ENCODE assay signal across 8 cellular contexts in genomic region chr17:66304304-66305174, GRCh38. TPM values are rescaled to one million over a fixed set of nuclear protein-coding genes. Genes with fewer than 3 reads are reported as not detected.
DNase-seq lines count a peak whose midpoint lies in the region; ATAC-seq and TF ChIP-seq lines count a peak whose summit lies in the region.

No MANE protein-coding gene starts in this region.

- H3K9me3 Mint-ChIP-seq in central memory CD8-positive, alpha-beta T cell: no peaks in the 10 kb centered on the region
- no peaks in the 10 kb centered on the region for H3K9me3 Mint-ChIP-seq in mesothelial cell of epicardium

- H3K27me3 Mint-ChIP-seq in central memory CD8-positive, alpha-beta T cell: peaks cover 22% of the 10 kb centered on the region
- peaks cover 60% of the 10 kb centered on the region for H3K27me3 Mint-ChIP-seq in mesothelial cell of epicardium (ENCODE audit: low read depth)

- intact Hi-C loops in left ventricle myocardium superior (cut with micrococcal nuclease): no loop called here

- no peak overlapping the region for H3K27ac ChIP-seq in cardiac muscle cell
- no peak overlapping the region for H3K27ac ChIP-seq in SK-N-MC

- peak overlapping the region; percentile 61 for H3K4me3 ChIP-seq in cardiac muscle cell
- peak overlapping the region; percentile 19; the same call in 1 of the 2 replicates for H3K4me3 ChIP-seq in SK-N-MC

- TF ChIP-seq CTCF in cardiac muscle cell (IDR thresholded peaks at IDR 0.05; ENCODE audit: low read depth, low read length) (no peak), mesothelial cell of epicardium (IDR thresholded peaks at IDR 0.05; ENCODE audit: unreplicated experiment) (no peak)

- peaks cover 9% of the 10 kb centered on the region for H3K4me1 ChIP-seq in cardiac muscle cell (ENCODE audit: low read depth)

- H3K9ac ChIP-seq in SK-N-MC (ENCODE audit: insufficient read length): no peak overlapping the region

- peak overlapping the region; percentile 82 for H3K4me3 Mint-ChIP-seq in central memory CD8-positive, alpha-beta T cell
- peak overlapping the region; percentile 79 for H3K4me3 Mint-ChIP-seq in mesothelial cell of epicardium

- no peaks in the 10 kb centered on the region for H3K36me3 ChIP-seq in cardiac muscle cell
- no peaks in the 10 kb centered on the region for H3K36me3 ChIP-seq in SK-N-MC (ENCODE audit: insufficient read depth, low read length)

- peaks cover 21% of the 10 kb centered on the region for H3K4me1 Mint-ChIP-seq in central memory CD8-positive, alpha-beta T cell
- peaks cover 18% of the 10 kb centered on the region for H3K4me1 Mint-ChIP-seq in mesothelial cell of epicardium

- ATAC-seq in left ventricle myocardium superior (no peak), HG03342 (IDR thresholded peaks at IDR 0.05; ENCODE audit: unreplicated experiment) (no peak), HG03045 (IDR thresholded peaks at IDR 0.05; ENCODE audit: unreplicated experiment) (no peak), GM18907 (IDR thresholded peaks at IDR 0.05; ENCODE audit: unreplicated experiment) (no peak)
- ATAC-seq in central memory CD8-positive, alpha-beta T cell (replicated peaks; ENCODE audit: extremely low read depth, poor library complexity, severe bottlenecking): no peak

- H3K27ac Mint-ChIP-seq in central memory CD8-positive, alpha-beta T cell (ENCODE audit: low read depth): no peak overlapping the region
- H3K27ac Mint-ChIP-seq in mesothelial cell of epicardium: no peak overlapping the region

- H3K27me3 ChIP-seq in cardiac muscle cell: peaks cover 25% of the 10 kb centered on the region

- peaks cover 8% of the 10 kb centered on the region for H3K36me3 Mint-ChIP-seq in central memory CD8-positive, alpha-beta T cell (ENCODE audit: insufficient read depth)
- H3K36me3 Mint-ChIP-seq in mesothelial cell of epicardium: no peaks in the 10 kb centered on the region

- DNase-seq in cardiac muscle cell (ENCODE audit: low read depth in 1 of 2, low spot score in 1 of 2) (peak; percentile 1 to 41), left ventricle myocardium superior (no peak), SK-N-MC (ENCODE audit: low read depth, low spot score) (no peak), mesothelial cell of epicardium (ENCODE audit: low spot score in 2 of 2, unreplicated experiment in 2 of 2) (no peak)
- no peak for DNase-seq in central memory CD8-positive, alpha-beta T cell (ENCODE audit: low spot score in 2 of 2)

- H3K9me3 ChIP-seq in cardiac muscle cell (ENCODE audit: low read depth) (no peaks in the 10 kb centered on the region), SK-N-MC (ENCODE audit: low read depth, low read length) (no peaks in the 10 kb centered on the region)

RNA-seq across cellular contexts. Expression of gene PRKCA, which starts 2.1 kb away (rescaled TPM):
- total RNA-seq in cardiac muscle cell: 10.3 and 11.4 TPM in 2 replicates
- 2.4 and 3.1 TPM in 2 replicates for polyA plus RNA-seq in cardiac muscle cell
- total RNA-seq in left ventricle myocardium superior: 5.9 TPM
- 14.2 to 15.2 TPM (median 14.4 TPM) in 3 replicates for total RNA-seq in mesothelial cell of epicardium

Comparison
In these comparisons a context has a peak if more than half of its experiments do, and no peak if none do; other contexts are left out.
1. DNase-seq: peak in cardiac muscle cell (2 of 2); none in left ventricle myocardium superior (single experiment), SK-N-MC (single experiment), central memory CD8-positive, alpha-beta T cell (0 of 2) and mesothelial cell of epicardium (0 of 2).